Comparison of ENCODE assay signal across 7 cellular contexts in the genomic region with DNA sequence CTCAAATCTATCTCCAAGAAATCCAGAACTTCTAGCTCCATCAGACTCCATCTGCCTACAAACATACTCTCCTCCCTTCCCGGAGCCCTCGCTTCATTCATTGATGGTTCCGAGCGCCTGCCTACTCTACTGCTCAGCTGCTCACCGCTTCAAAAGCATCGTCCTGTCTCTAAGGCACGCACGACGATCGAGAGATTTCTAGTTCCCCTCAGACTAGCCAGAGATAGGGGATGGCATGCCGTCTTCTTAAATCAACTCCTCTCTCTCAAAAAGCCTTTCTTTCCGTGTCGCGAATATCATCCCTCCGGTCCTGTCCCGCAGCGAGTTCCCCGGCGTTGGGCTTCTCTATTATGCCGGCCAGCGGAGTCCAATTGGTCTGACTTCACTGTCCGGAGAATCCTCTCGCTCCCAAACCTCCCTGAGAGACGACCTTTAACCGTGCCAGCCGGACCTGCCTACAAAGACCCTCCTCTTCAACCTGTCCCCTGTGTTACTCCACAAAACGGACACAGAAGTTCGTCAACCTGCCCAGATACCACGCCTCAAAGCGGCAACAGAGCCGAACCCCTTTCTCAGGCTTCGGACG. TPM values are rescaled to one million over a fixed set of nuclear protein-coding genes. Genes with fewer than 3 reads are reported as not detected.
DNase-seq lines count a peak whose midpoint lies in the region; ATAC-seq, FAIRE-seq and TF ChIP-seq lines count a peak whose summit lies in the region.

No MANE protein-coding gene starts in this region.

- peaks cover 62% of the 10 kb centered on the region for H3K36me3 Mint-ChIP-seq in stimulated activated memory B cell treated with anti-CD40 and anti-IgM and Interleukin-4, amounts not matched to agents 10 μg/mL and 1 μg/mL and 100 μg/mL, for 72 hours

- no peak for TF ChIP-seq POLR2A in GM12891 (IDR thresholded peaks at IDR 0.05; ENCODE audit: low read depth, low read length)

- no peaks in the 10 kb centered on the region for H3K27me3 ChIP-seq in adipocyte (replicated peaks; ENCODE audit: control insufficient read depth, insufficient read depth, low read length)

- H3K36me3 ChIP-seq in adipocyte (ENCODE audit: control insufficient read depth, insufficient read depth, low read length, severe bottlenecking): peaks cover 45% of the 10 kb centered on the region

- DNase-seq in GM12891 (ENCODE audit: insufficient read length, low spot score): no peak
- DNase-seq in LNCaP clone FGC (ENCODE audit: low read depth): no peak
- DNase-seq in adipocyte (ENCODE audit: low read depth): peak; percentile 63
- no peak for DNase-seq in D721Med (ENCODE audit: insufficient read length, low spot score)

- H3K9me3 ChIP-seq in adipocyte (ENCODE audit: control insufficient read depth, low read length) (no peaks in the 10 kb centered on the region), iPS-18c (ENCODE audit: control insufficient read depth, insufficient read depth, low read length) (no peaks in the 10 kb centered on the region)

- H3K27ac Mint-ChIP-seq in stimulated activated memory B cell treated with anti-CD40 and anti-IgM and Interleukin-4, amounts not matched to agents 10 μg/mL and 1 μg/mL and 100 μg/mL, for 72 hours: peak overlapping the region; percentile 98

- H3K9me3 Mint-ChIP-seq in stimulated activated memory B cell treated with anti-CD40 and anti-IgM and Interleukin-4, amounts not matched to agents 10 μg/mL and 1 μg/mL and 100 μg/mL, for 72 hours: no peaks in the 10 kb centered on the region

- H3K4me3 Mint-ChIP-seq in stimulated activated memory B cell treated with anti-CD40 and anti-IgM and Interleukin-4, amounts not matched to agents 10 μg/mL and 1 μg/mL and 100 μg/mL, for 72 hours: peak overlapping the region; percentile 98

- H3K4me1 ChIP-seq in adipocyte (ENCODE audit: control insufficient read depth, insufficient read depth, low read length): peaks cover 66% of the 10 kb centered on the region

- H3K27me3 Mint-ChIP-seq in stimulated activated memory B cell treated with anti-CD40 and anti-IgM and Interleukin-4, amounts not matched to agents 10 μg/mL and 1 μg/mL and 100 μg/mL, for 72 hours: no peaks in the 10 kb centered on the region

- peak; percentile 3 for ATAC-seq in stimulated activated memory B cell treated with anti-CD40 and anti-IgM and Interleukin-4, amounts not matched to agents 10 μg/mL and 1 μg/mL and 100 μg/mL, for 72 hours
- ATAC-seq in GM21737 (IDR thresholded peaks at IDR 0.05; ENCODE audit: unreplicated experiment): no peak

- no peak for TF ChIP-seq CTCF in LNCaP clone FGC (IDR thresholded peaks at IDR 0.05; ENCODE audit: control insufficient read depth, extremely low read depth, insufficient read depth)
- TF ChIP-seq CTCF in D721Med (IDR thresholded peaks at IDR 0.05; ENCODE audit: insufficient read depth, missing control alignments): no peak

- peak overlapping the region; percentile 99 for H3K9ac ChIP-seq in adipocyte (ENCODE audit: low read length)

- peaks cover 53% of the 10 kb centered on the region for H3K4me1 Mint-ChIP-seq in stimulated activated memory B cell treated with anti-CD40 and anti-IgM and Interleukin-4, amounts not matched to agents 10 μg/mL and 1 μg/mL and 100 μg/mL, for 72 hours

- H3K4me3 ChIP-seq in LNCaP clone FGC (ENCODE audit: low read depth, low read length): peak overlapping the region; percentile 82
- H3K4me3 ChIP-seq in adipocyte (ENCODE audit: low read length): peak overlapping the region; percentile 94
- H3K4me3 ChIP-seq in iPS-18c (ENCODE audit: insufficient read depth, low read depth, low read length): peak overlapping the region; percentile 89

- FAIRE-seq in GM12891 (lab: Jason Lieb, UNC) (peak; percentile 66), D721Med (lab: Jason Lieb, UNC) (no peak)

TF ChIP-seq in GM12891, 5 proteins besides CTCF, POLR2A, EP300 and RAD21:
- TF ChIP-seq TAF1 (IDR thresholded peaks at IDR 0.05; ENCODE audit: low read depth, low read length) (no peak), POLR2AphosphoS5 (IDR thresholded peaks at IDR 0.05; ENCODE audit: low read depth, low read length) (no peak), POU2F2 (IDR thresholded peaks at IDR 0.05; ENCODE audit: low read depth, low read length) (no peak)

RNA-seq across cellular contexts. Expression of a gene that starts 0.6 kb away (rescaled TPM):
- polyA plus RNA-seq in GM12891 (2012; ENCODE audit: low read depth, missing spikeins): 2,783 TPM

RNA-seq across cellular contexts. Expression of a gene that starts 18.2 kb away (rescaled TPM):
- 13.0 TPM for polyA plus RNA-seq in GM12891 (2012; ENCODE audit: low read depth, missing spikeins)

RNA-seq across cellular contexts. Expression of a gene that starts 26.5 kb away (rescaled TPM):
- polyA plus RNA-seq in GM12891 (2012; ENCODE audit: low read depth, missing spikeins): 1.8 TPM

RNA-seq across cellular contexts. Expression of a gene that starts 28.6 kb away (rescaled TPM):
- 89.2 TPM for polyA plus RNA-seq in GM12891 (2012; ENCODE audit: low read depth, missing spikeins)

RNA-seq across cellular contexts. Expression of a gene that starts 39.5 kb away (rescaled TPM):
- 38.5 TPM for polyA plus RNA-seq in GM12891 (2012; ENCODE audit: low read depth, missing spikeins)
